In genomic region chr22:38460367-38460952, GRCh38 we compare ENCODE assay signal across 27 cellular contexts. TPM values are rescaled to one million over a fixed set of nuclear protein-coding genes. Genes with fewer than 3 reads are reported as not detected.
DNase-seq lines count a peak whose midpoint lies in the region; ATAC-seq and TF ChIP-seq lines count a peak whose summit lies in the region.
"Had no signal": no experiment of that assay in that cellular context is flagged by ENCODE, and none has a peak within 500 bp of the region (broad histone marks: within the 10 kb centered on the region; RNA-seq: fewer than 3 reads in every experiment).

No MANE protein-coding gene starts in this region.

- dilution Hi-C loops in IMR-90 (cut with HindIII; ENCODE audit: low sequenced_read_pairs, unreplicated experiment) = no loop called here

- no TSS peak for BruUV-seq in IMR-90 (replicated peaks; lab: Mats Ljungman, UMichigan)

- no peak for TF ChIP-seq RAD21 in IMR-90 (IDR thresholded peaks at IDR 0.05; ENCODE audit: low read length)
- no peak for TF ChIP-seq RAD21 in neural cell (conservative IDR thresholded peaks at IDR 0.05)

- in situ Hi-C loops in IMR-90 (cut with MboI; ENCODE audit: low sequenced_read_pairs) = no loop called here

- ATAC-seq in IMR-90 (ENCODE audit: low read depth) (no peak), HG02571 (IDR thresholded peaks at IDR 0.05; ENCODE audit: unreplicated experiment) (no peak), HG02623 (IDR thresholded peaks at IDR 0.05; ENCODE audit: unreplicated experiment) (no peak), GM18517 (IDR thresholded peaks at IDR 0.05; ENCODE audit: unreplicated experiment) (no peak)

- H3K4me3 ChIP-seq in BLaER1 (no peak overlapping the region), IMR-90 (ENCODE audit: insufficient read depth, low read depth, low read length) (no peak overlapping the region), neural cell (ENCODE audit: low read length) (peak overlapping the region; percentile 15)
- H3K4me3 ChIP-seq: ovary, Peyer's patch, SJCRH30 had no signal

- H3K9me3 ChIP-seq in BLaER1 = no peaks in the 10 kb centered on the region
- H3K9me3 ChIP-seq in IMR-90 (ENCODE audit: control insufficient read depth, insufficient read depth, low read length) = no peaks in the 10 kb centered on the region
- no peaks in the 10 kb centered on the region for H3K9me3 ChIP-seq in neural cell (ENCODE audit: low read length)
- H3K9me3 ChIP-seq: BE2C, breast epithelium, ovary, Peyer's patch, SJCRH30, tibial nerve had no signal

- H2BK5ac ChIP-seq in IMR-90 (ENCODE audit: low read depth, low read length, poor library complexity, severe bottlenecking) = no peak overlapping the region

- peak overlapping the region; percentile 11 for H2AK9ac ChIP-seq in IMR-90 (replicated peaks; ENCODE audit: low read depth, low read length, poor library complexity)

- TF ChIP-seq EP300 in neural cell (conservative IDR thresholded peaks at IDR 0.05; ENCODE audit: poor library complexity, severe bottlenecking) = no peak

- H3K79me2 ChIP-seq in neural cell (replicated peaks; ENCODE audit: insufficient read depth, low read length) = no peaks in the 10 kb centered on the region

- no peak overlapping the region for H3K18ac ChIP-seq in IMR-90 (ENCODE audit: low read depth, low read length)

- H2BK120ac ChIP-seq in IMR-90 (ENCODE audit: low read depth, low read length) = no peak overlapping the region

- H3F3A ChIP-seq in neural cell (ENCODE audit: insufficient read depth, low read length, poor library complexity, severe bottlenecking) = no peaks in the 10 kb centered on the region

- WGBS in IMR-90 (ENCODE audit: extremely low coverage in 2 of 2, insufficient read length in 1 of 2), 2 experiments = 40% methylated on average over 4 of the region's 8 CpGs; no CpG with 5 or more reads in 1 of the 2 experiments

- H2AFZ ChIP-seq in IMR-90 (replicated peaks; ENCODE audit: low read length, poor library complexity) (no peak overlapping the region), neural cell (ENCODE audit: low read depth, low read length) (no peak overlapping the region)

- H3K27me3 ChIP-seq in BLaER1 = peaks cover 17% of the 10 kb centered on the region
- peaks cover 58% of the 10 kb centered on the region for H3K27me3 ChIP-seq in IMR-90 (ENCODE audit: control insufficient read depth, insufficient read depth, low read length)
- H3K27me3 ChIP-seq in neural cell (ENCODE audit: insufficient read depth, low read depth, low read length) = no peaks in the 10 kb centered on the region
- H3K27me3 ChIP-seq: ovary had no signal

- H3K23ac ChIP-seq in IMR-90 (ENCODE audit: low read depth, low read length) = no peak overlapping the region

- H3K4me2 ChIP-seq in BLaER1 (peak overlapping the region; percentile 91), IMR-90 (ENCODE audit: low read depth, low read length) (no peak overlapping the region), neural cell (ENCODE audit: low read length) (no peak overlapping the region)

- CTCF ChIA-PET in IMR-90 (lab: Yijun Ruan, JAX) = no interaction called here

- H3K9ac ChIP-seq in BLaER1 = no peak overlapping the region
- no peak overlapping the region for H3K9ac ChIP-seq in IMR-90 (ENCODE audit: low read depth, low read length)
- H3K9ac ChIP-seq in neural cell (ENCODE audit: low read length) = peak overlapping the region; percentile 40

- H3K56ac ChIP-seq in IMR-90 (ENCODE audit: extremely low read depth, insufficient read depth, low read length) = no peak overlapping the region

- H3K14ac ChIP-seq in IMR-90 (replicated peaks; ENCODE audit: low read depth, low read length) = no peak overlapping the region

- H4K91ac ChIP-seq in IMR-90 (ENCODE audit: insufficient read depth, low read depth, low read length) = no peak overlapping the region

- H3K4me1 ChIP-seq in BLaER1 = peaks cover 86% of the 10 kb centered on the region
- H3K4me1 ChIP-seq in IMR-90 (ENCODE audit: control insufficient read depth, insufficient read depth, low read length) = no peaks in the 10 kb centered on the region
- H3K4me1 ChIP-seq: BE2C, breast epithelium had no signal

- H2AK5ac ChIP-seq in IMR-90 (ENCODE audit: low read depth, low read length) = no peak overlapping the region

- H3K4ac ChIP-seq in IMR-90 (ENCODE audit: low read depth, low read length) = no peak overlapping the region

- no peak overlapping the region for H2BK20ac ChIP-seq in IMR-90 (ENCODE audit: low read depth, low read length)

- H4K5ac ChIP-seq in IMR-90 (ENCODE audit: low read depth, low read length) = no peak overlapping the region

- no peak overlapping the region for H3K27ac ChIP-seq in BLaER1
- H3K27ac ChIP-seq in IMR-90 (ENCODE audit: insufficient read depth, low read length) = no peak overlapping the region
- peak overlapping the region; percentile 39 for H3K27ac ChIP-seq in cingulate gyrus (ENCODE audit: low read depth, low read length)
- H3K27ac ChIP-seq in neural cell (ENCODE audit: low read length) = peak overlapping the region; percentile 23
- H3K27ac ChIP-seq: breast epithelium, ovary, Peyer's patch, SJCRH30 had no signal

- no peak overlapping the region for H4K8ac ChIP-seq in IMR-90 (ENCODE audit: low read depth in 2 of 2, low read length in 2 of 2)

- POLR2A ChIA-PET in IMR-90 (lab: Charles Lee; ENCODE audit: unreplicated experiment) = no interaction called here

- no peaks in the 10 kb centered on the region for H4K20me1 ChIP-seq in BLaER1
- H4K20me1 ChIP-seq in IMR-90 (ENCODE audit: insufficient read depth, low read length) = peaks cover 5% of the 10 kb centered on the region
- H4K20me1 ChIP-seq in neural cell (ENCODE audit: insufficient read depth) = no peaks in the 10 kb centered on the region

- intact Hi-C loops in IMR-90 (cut with micrococcal nuclease) = no loop called here

- no peaks in the 10 kb centered on the region for H3K9me1 ChIP-seq in IMR-90 (ENCODE audit: insufficient read depth, low read length)

- H3K79me1 ChIP-seq in IMR-90 (ENCODE audit: low read depth in 1 of 2, low read length in 2 of 2) = no peaks in the 10 kb centered on the region

- no peak overlapping the region for H2BK15ac ChIP-seq in IMR-90 (ENCODE audit: low read depth, low read length)

- DNase-seq in IMR-90 (no peak), NAMALWA (ENCODE audit: low spot score) (no peak)
- DNase-seq: ACHN; activated CD4-positive, alpha-beta memory T cell treated with anti-CD3 and anti-CD28 coated beads, Interleukin-2, amount 10 ng/mL, durations not matched to agents 7 days and 5 days; activated naive CD4-positive, alpha-beta T cell treated with anti-CD3 and anti-CD28 coated beads, Interleukin-2, amount 50 U/mL, for 16 hours; amniotic stem cell; BE2C; DMS79 treated with DMSO at 0.1 percent for 48 hours; left ventricle myocardium superior; NCI-H1092; NCI-H187 treated with DMSO at 0.1 percent for 48 hours; Peyer's patch; retina; SJCRH30; small intestine; stimulated activated CD4-positive, alpha-beta T cell treated with anti-CD3 and anti-CD28 coated beads, Interleukin-1b, Interleukin-23, amount 100 ng/mL, for 48 hours had no signal

- TF ChIP-seq POLR2A in IMR-90 (IDR thresholded peaks at IDR 0.05; ENCODE audit: low read depth, low read length) = no peak

- no peaks in the 10 kb centered on the region for H3K36me3 ChIP-seq in BLaER1
- H3K36me3 ChIP-seq in IMR-90 (ENCODE audit: control insufficient read depth, insufficient read depth, low read length) = no peaks in the 10 kb centered on the region
- H3K36me3 ChIP-seq in neural cell (ENCODE audit: insufficient read depth, low read length) = no peaks in the 10 kb centered on the region
- H3K36me3 ChIP-seq: BE2C, breast epithelium, ovary, Peyer's patch, SJCRH30, tibial nerve had no signal

- no peaks in the 10 kb centered on the region for H3K9me2 ChIP-seq in neural cell (ENCODE audit: insufficient read depth, low read length)

- no peak for TF ChIP-seq CTCF in IMR-90 (conservative IDR thresholded peaks at IDR 0.05; ENCODE audit: low read depth, low read length)
- no peak for TF ChIP-seq CTCF in neural cell (IDR thresholded peaks at IDR 0.05; ENCODE audit: poor library complexity, severe bottlenecking)

TF ChIP-seq in IMR-90, 13 proteins besides CTCF, POLR2A, EP300 and RAD21 (continues in another document):
- no peak for TF ChIP-seq NFE2L2 (IDR thresholded peaks at IDR 0.05; ENCODE audit: low read depth, low read length)
- no peak for TF ChIP-seq CEBPB (IDR thresholded peaks at IDR 0.05; ENCODE audit: low read depth, low read length)
- no peak for TF ChIP-seq MXI1 (IDR thresholded peaks at IDR 0.05; ENCODE audit: borderline replicate concordance, low read depth, low read length)
- no peak for TF ChIP-seq MAFK (IDR thresholded peaks at IDR 0.05; ENCODE audit: low read depth, low read length)

TF ChIP-seq in neural cell, 6 proteins besides CTCF, POLR2A, EP300 and RAD21 (continues in another document):
- TF ChIP-seq MXI1 (conservative IDR thresholded peaks at IDR 0.05; ENCODE audit: poor library complexity, severe bottlenecking) (no peak), SMC3 (conservative IDR thresholded peaks at IDR 0.05; ENCODE audit: poor library complexity) (no peak), EZH2 (IDR thresholded peaks at IDR 0.05; ENCODE audit: borderline replicate concordance, insufficient read depth, low read length, poor library complexity, severe bottlenecking) (no peak)

RNA-seq across cellular contexts. Expression of gene KCNJ4, which starts 5.5 kb away (rescaled TPM):
- total RNA-seq in IMR-90 (2012; rRNA removed) = not detected in 2 replicates
- polyA plus RNA-seq in IMR-90 (2012; rRNA removed) (not detected in 2 replicates), neural cell (1.4 and 1.7 TPM in 2 replicates)
- 0.01 TPM in 1 of 2 replicates, not detected in the other for polyA plus RNA-seq in IMR-90 (2012; cell fraction: cytosol; rRNA removed)
- not detected in 2 replicates for polyA plus RNA-seq in IMR-90 (2012; cell fraction: nucleus; rRNA removed; ENCODE audit: low replicate concordance)
- 1.5 TPM in 2 replicates for polyA minus RNA-seq in neural cell
- total RNA-seq: activated CD4-positive, alpha-beta memory T cell treated with anti-CD3 and anti-CD28 coated beads, Interleukin-2, amount 10 ng/mL, durations not matched to agents 7 days and 5 days; activated T-helper 17 cell treated with anti-CD3 and anti-CD28 coated beads, Interleukin-2, amount 50 U/mL, for 72 hours; breast epithelium; mesenteric fat pad; Peyer's patch had no signal

RNA-seq across cellular contexts. Expression of gene KDELR3, which starts 7.4 kb away (rescaled TPM):
- total RNA-seq in IMR-90 (2012; rRNA removed) = 192 and 224 TPM in 2 replicates
- polyA plus RNA-seq in IMR-90 (2012; rRNA removed) = 120 and 129 TPM in 2 replicates
- polyA plus RNA-seq in IMR-90 (2012; cell fraction: cytosol; rRNA removed) = 59.5 and 86.9 TPM in 2 replicates
- 17.7 and 49.2 TPM in 2 replicates for polyA plus RNA-seq in IMR-90 (2012; cell fraction: nucleus; rRNA removed; ENCODE audit: low replicate concordance)
- polyA plus RNA-seq in neural cell = not detected in 2 replicates
- not detected in 2 replicates for polyA minus RNA-seq in neural cell

RNA-seq across cellular contexts. Expression of gene DDX17, which starts 45.7 kb away (rescaled TPM):
- 366 and 371 TPM in 2 replicates for total RNA-seq in IMR-90 (2012; rRNA removed)
- polyA plus RNA-seq in IMR-90 (2012; rRNA removed) (200 and 240 TPM in 2 replicates), neural cell (996 and 1,226 TPM in 2 replicates)
- polyA plus RNA-seq in IMR-90 (2012; cell fraction: cytosol; rRNA removed) = 72.6 and 98.7 TPM in 2 replicates
- polyA plus RNA-seq in IMR-90 (2012; cell fraction: nucleus; rRNA removed; ENCODE audit: low replicate concordance) = 587 and 1,388 TPM in 2 replicates
- 1,078 and 1,079 TPM in 2 replicates for polyA minus RNA-seq in neural cell

Comparison
In these comparisons a context has a peak if more than half of its experiments do, and no peak if none do; other contexts are left out.
1. H3K27ac ChIP-seq: peak in cingulate gyrus (single experiment) and neural cell (single experiment); none in BLaER1 (single experiment) and IMR-90 (single experiment).
2. RNA of gene KDELR3, which starts 7.4 kb away (polyA plus RNA-seq): 17.7 to 129 TPM in IMR-90; not detected in neural cell; every median in the first group is over 10 times any median in the second.